ENCODE assay signal across 8 cellular contexts in the genomic region with DNA sequence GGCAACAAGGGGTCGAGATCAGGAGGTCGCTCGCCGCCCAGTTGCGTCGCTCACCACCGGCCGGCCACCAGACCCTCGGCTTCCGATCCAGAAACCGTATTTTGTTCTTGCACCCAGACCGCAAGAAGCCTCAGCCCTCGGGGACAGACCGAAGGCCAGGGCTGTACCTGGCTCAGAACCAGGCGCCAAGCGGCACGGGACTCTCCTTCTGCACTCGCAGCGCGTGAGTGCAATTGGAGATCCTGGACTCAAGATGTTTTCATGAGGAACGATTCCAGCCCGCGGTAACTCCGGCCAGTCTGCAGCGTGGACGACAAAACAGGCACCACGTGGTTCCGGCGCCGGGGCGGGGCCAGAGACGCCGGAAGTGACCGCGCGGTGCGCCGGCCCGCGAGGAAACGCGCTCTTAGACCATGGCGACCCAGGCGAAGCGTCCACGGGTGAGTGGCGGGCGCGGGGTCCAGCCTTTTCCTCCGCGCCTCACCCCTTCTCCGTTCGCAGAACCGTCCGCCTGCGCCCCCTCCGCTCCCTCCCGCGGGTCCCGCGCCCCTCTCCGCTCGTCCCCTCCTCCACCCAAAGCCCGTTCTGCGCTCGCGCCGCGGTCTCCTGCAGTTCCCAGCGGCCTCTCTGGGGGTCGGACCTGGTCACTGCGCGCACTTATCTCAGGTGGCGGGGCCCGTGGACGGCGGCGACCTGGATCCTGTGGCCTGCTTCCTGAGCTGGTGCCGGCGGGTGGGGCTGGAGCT. TPM values are rescaled to one million over a fixed set of nuclear protein-coding genes. Genes with fewer than 3 reads are reported as not detected.
DNase-seq lines count a peak whose midpoint lies in the region; ATAC-seq and TF ChIP-seq lines count a peak whose summit lies in the region.

A gene with protein sequence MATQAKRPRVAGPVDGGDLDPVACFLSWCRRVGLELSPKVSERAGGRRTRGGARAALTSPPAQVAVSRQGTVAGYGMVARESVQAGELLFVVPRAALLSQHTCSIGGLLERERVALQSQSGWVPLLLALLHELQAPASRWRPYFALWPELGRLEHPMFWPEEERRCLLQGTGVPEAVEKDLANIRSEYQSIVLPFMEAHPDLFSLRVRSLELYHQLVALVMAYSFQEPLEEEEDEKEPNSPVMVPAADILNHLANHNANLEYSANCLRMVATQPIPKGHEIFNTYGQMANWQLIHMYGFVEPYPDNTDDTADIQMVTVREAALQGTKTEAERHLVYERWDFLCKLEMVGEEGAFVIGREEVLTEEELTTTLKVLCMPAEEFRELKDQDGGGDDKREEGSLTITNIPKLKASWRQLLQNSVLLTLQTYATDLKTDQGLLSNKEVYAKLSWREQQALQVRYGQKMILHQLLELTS (plus strand): TSS at position 393 of the 746 bp plus-strand sequence. CDS start 21 bp downstream, at position 414.

- peaks cover 0 to 31% (median 23%) of the 10 kb centered on the region in 4 donors for H3K36me3 ChIP-seq in liver (ENCODE audit: control insufficient read depth in 4 of 4, insufficient read depth in 3 of 4, low read depth in 1 of 4, low read length in 3 of 4)

- peak within 1 kb of the TSS; percentile 68 for H3K27ac ChIP-seq in AG04450 (ENCODE audit: low read depth, low read length)
- peak within 1 kb of the TSS; percentile 44 to 75 for H3K27ac ChIP-seq in liver (ENCODE audit: low read depth in 1 of 2, low read length in 2 of 2)

- TF ChIP-seq RAD21 in liver (IDR thresholded peaks at IDR 0.05), result no peak

- peak within 1 kb of the TSS; percentile 76 for H3K4me3 ChIP-seq in AG04450 (ENCODE audit: low read depth, low read length)
- H3K4me3 ChIP-seq in liver (ENCODE audit: low read depth in 1 of 3, low read length in 3 of 3), result peak within 1 kb of the TSS; percentile 90 to 99 (median 93)

- CTCF ChIA-PET in AG04450 (lab: Charles Lee), result interaction anchor here (0.6 to 3.6 kb wide), 5 partner anchors 28 to 241 kb away, joined by 3 to 17 read pairs (median 9); no protein-coding TSS in a partner anchor

- H3K4me1 ChIP-seq in liver (ENCODE audit: control insufficient read depth in 4 of 4, insufficient read depth in 4 of 4, low read length in 3 of 4), result peaks cover 1 to 21% (median 14%) of the 10 kb centered on the region in 4 donors

- 2% methylated on average over 80 of the region's 80 CpGs for WGBS in liver

- H3K27me3 ChIP-seq in AG04450 (ENCODE audit: control insufficient read depth, insufficient read depth, low read length) (no peaks in the 10 kb centered on the region), liver (ENCODE audit: control insufficient read depth in 4 of 4, insufficient read depth in 4 of 4, low read length in 3 of 4) (no peaks in the 10 kb centered on the region)

- peak within 1 kb of the TSS; percentile 56 to 59 for H3K9ac ChIP-seq in liver (ENCODE audit: low read depth in 1 of 2, low read length in 2 of 2)

- ATAC-seq in GM18868 (IDR thresholded peaks at IDR 0.05; ENCODE audit: unreplicated experiment) (peak; percentile 78), HG03103 (IDR thresholded peaks at IDR 0.05; ENCODE audit: low read depth, unreplicated experiment) (peak; percentile 64)

- TF ChIP-seq CTCF in AG04450 (IDR thresholded peaks at IDR 0.05; ENCODE audit: low read depth, low read length), result no peak
- TF ChIP-seq CTCF in liver (IDR thresholded peaks at IDR 0.05; ENCODE audit: low read depth, low read length, missing input control), result no peak

- H3K9me3 ChIP-seq in AG04450 (ENCODE audit: control insufficient read depth, insufficient read depth, low read length), result no peaks in the 10 kb centered on the region; the same call in 1 of the 2 replicates
- no peaks in the 10 kb centered on the region for H3K9me3 ChIP-seq in liver (ENCODE audit: control insufficient read depth in 4 of 4, low read length in 3 of 4)

- peak; percentile 72 for DNase-seq in AG04450 (ENCODE audit: low read depth, low spot score)
- DNase-seq in NCI-H510A (lab: John Stamatoyannopoulos, UW), result peak; percentile 38
- DNase-seq in activated CD4-positive, alpha-beta T cell treated with anti-CD3 and anti-CD28 coated beads, Interleukin-2, amount 50 U/mL, for 24 hours (ENCODE audit: low read depth in 1 of 2, low spot score in 1 of 2), result peak; percentile 62 to 69
- DNase-seq in dermis microvascular lymphatic vessel endothelial cell (ENCODE audit: low read depth in 2 of 2), result peak; percentile 65 to 91
- peak; percentile 81 for DNase-seq in stimulated activated CD4-positive, alpha-beta T cell treated with anti-CD3 and anti-CD28 coated beads, Interleukin-4, amount 100 ng/mL, for 24 hours

- POLR2A ChIA-PET in AG04450 (lab: Yijun Ruan, JAX), result interaction anchor here (1.2 kb wide), 1 partner anchor 15 kb away, joined by 3 read pairs; a partner anchor contains a TSS

TF ChIP-seq in liver, 16 proteins besides CTCF, POLR2A, EP300 and RAD21:
- no peak for TF ChIP-seq RXRA (IDR thresholded peaks at IDR 0.05)
- TF ChIP-seq YY1 (IDR thresholded peaks at IDR 0.05), result peak; percentile 79
- TF ChIP-seq NR2F2 (IDR thresholded peaks at IDR 0.05), result no peak
- TF ChIP-seq SP1 (IDR thresholded peaks at IDR 0.05), result peak; percentile 15
- TF ChIP-seq GABPA (IDR thresholded peaks at IDR 0.05 in 1 of 2, conservative IDR thresholded peaks at IDR 0.05 in 1 of 2), result peak; percentile 63 to 91

RNA-seq across cellular contexts. Expression of the gene that starts here (rescaled TPM):
- 5.3 and 6.5 TPM in 2 replicates for polyA plus RNA-seq in AG04450 (2011; rRNA removed)
- 4.9 TPM in 2 replicates for polyA minus RNA-seq in AG04450 (2011; rRNA and poly(A)+ RNA removed)
- 7.2 and 16.7 TPM in 2 replicates for total RNA-seq in dermis microvascular lymphatic vessel endothelial cell
- total RNA-seq in liver, result 10 to 100 TPM in 1 of 2 donors, 1 to 10 TPM in 1; 6.9 to 17.7 TPM
- polyA plus RNA-seq in liver, result 10 to 100 TPM in 1 of 2 donors, 1 to 10 TPM in 1; 9.2 to 11.2 TPM

Comparison
In these comparisons a context has a peak if more than half of its experiments do, and no peak if none do; other contexts are left out.
1. Peak in every context shown above with its lines: DNase-seq, ATAC-seq, H3K4me3 ChIP-seq and H3K27ac ChIP-seq.